ENCODE assay signal across 8 cellular contexts in genomic region chr9:127926961-127927456, GRCh38. TPM values are rescaled to one million over a fixed set of nuclear protein-coding genes. Genes with fewer than 3 reads are reported as not detected.
DNase-seq lines count a peak whose midpoint lies in the region; ATAC-seq and TF ChIP-seq lines count a peak whose summit lies in the region.

No MANE protein-coding gene starts in this region.

- H3K27ac Mint-ChIP-seq in CD8-positive, alpha-beta memory T cell, result peak overlapping the region in 1 of 8 donors; percentile 70
- no peak overlapping the region for H3K27ac Mint-ChIP-seq in natural killer cell

- H3K9me3 Mint-ChIP-seq in CD8-positive, alpha-beta memory T cell, result no peaks in the 10 kb centered on the region
- H3K9me3 Mint-ChIP-seq in natural killer cell, result no peaks in the 10 kb centered on the region

- peak overlapping the region; percentile 55 to 83 (median 68) for H3K4me3 Mint-ChIP-seq in CD8-positive, alpha-beta memory T cell
- H3K4me3 Mint-ChIP-seq in natural killer cell, result peak overlapping the region; percentile 53

- peaks cover 13 to 47% (median 21%) of the 10 kb centered on the region in 3 donors for H3K4me1 Mint-ChIP-seq in CD8-positive, alpha-beta memory T cell
- peaks cover 11 to 31% of the 10 kb centered on the region in 2 donors for H3K4me1 Mint-ChIP-seq in natural killer cell

- H3K27ac ChIP-seq in CD8-positive, alpha-beta memory T cell (ENCODE audit: low read depth, low read length), result no peak overlapping the region
- H3K27ac ChIP-seq in HUES6 (ENCODE audit: low read depth, low read length), result no peak overlapping the region
- H3K27ac ChIP-seq in colonic mucosa, result no peak overlapping the region

- POLR2A ChIA-PET in CD8-positive, alpha-beta memory T cell (lab: Charles Lee), result no interaction called here

- no peak for DNase-seq in CD8-positive, alpha-beta memory T cell
- DNase-seq in colonic mucosa, result no peak
- DNase-seq in natural killer cell, result no peak
- DNase-seq in ureter (ENCODE audit: low spot score), result no peak
- DNase-seq in COR-L47 (lab: John Stamatoyannopoulos, UW), result no peak
- no peak for DNase-seq in NCI-H1694 treated with DMSO at 0.1 percent for 48 hours (lab: John Stamatoyannopoulos, UW)

- no peaks in the 10 kb centered on the region for H3K36me3 Mint-ChIP-seq in CD8-positive, alpha-beta memory T cell
- H3K36me3 Mint-ChIP-seq in natural killer cell, result no peaks in the 10 kb centered on the region

- no peaks in the 10 kb centered on the region for H3K36me3 ChIP-seq in CD8-positive, alpha-beta memory T cell (ENCODE audit: insufficient read depth, low read length)
- H3K36me3 ChIP-seq in HUES6 (ENCODE audit: control insufficient read depth, insufficient read depth, low read length) (no peaks in the 10 kb centered on the region), colonic mucosa (no peaks in the 10 kb centered on the region)

- H3K4me3 ChIP-seq in CD8-positive, alpha-beta memory T cell (ENCODE audit: low read length), result peak overlapping the region; percentile 56
- H3K4me3 ChIP-seq in HUES6 (ENCODE audit: low read depth, low read length) (peak overlapping the region; percentile 70), colonic mucosa (peak overlapping the region; percentile 33)

- intact Hi-C loops in colonic mucosa (cut with DNase I) (no loop called here), natural killer cell (cut with micrococcal nuclease) (no loop called here)

- peaks cover 41% of the 10 kb centered on the region for H3K4me1 ChIP-seq in CD8-positive, alpha-beta memory T cell (ENCODE audit: insufficient read depth, low read length)
- H3K4me1 ChIP-seq in HUES6 (ENCODE audit: control insufficient read depth, insufficient read depth, low read length) (peaks cover 36% of the 10 kb centered on the region), colonic mucosa (peaks cover 24% of the 10 kb centered on the region)

- TF ChIP-seq CTCF in colonic mucosa (IDR thresholded peaks at IDR 0.05) (no peak), natural killer cell (IDR thresholded peaks at IDR 0.05) (no peak)

- CTCF ChIA-PET in CD8-positive, alpha-beta memory T cell (lab: Charles Lee), result no interaction called here

- ATAC-seq in natural killer cell (peak in 2 of 3 donors; percentile 4 to 15), GM19455 (IDR thresholded peaks at IDR 0.05; ENCODE audit: unreplicated experiment) (no peak)

- H3K27me3 ChIP-seq in CD8-positive, alpha-beta memory T cell (ENCODE audit: insufficient read depth, low read length, poor library complexity, severe bottlenecking), result no peaks in the 10 kb centered on the region
- H3K27me3 ChIP-seq in HUES6 (ENCODE audit: control insufficient read depth, insufficient read depth, low read length) (peaks cover 53% of the 10 kb centered on the region), colonic mucosa (peaks cover 18% of the 10 kb centered on the region)

- H3K9ac ChIP-seq in HUES6 (ENCODE audit: low read length) (peak overlapping the region; percentile 0), colonic mucosa (ENCODE audit: low read depth in 2 of 2, low read length in 2 of 2) (peak overlapping the region in 1 of 2 donors; percentile 18)

- H3K27me3 Mint-ChIP-seq in CD8-positive, alpha-beta memory T cell, result peaks cover 0 to 4% of the 10 kb centered on the region in 2 donors
- peaks cover 16 to 19% of the 10 kb centered on the region in 2 donors for H3K27me3 Mint-ChIP-seq in natural killer cell (ENCODE audit: low read depth in 2 of 2)

- H3K9me3 ChIP-seq in CD8-positive, alpha-beta memory T cell (ENCODE audit: low read length), result no peaks in the 10 kb centered on the region
- no peaks in the 10 kb centered on the region for H3K9me3 ChIP-seq in HUES6 (ENCODE audit: control insufficient read depth, insufficient read depth, low read depth, low read length)
- H3K9me3 ChIP-seq in colonic mucosa, result no peaks in the 10 kb centered on the region

RNA-seq across cellular contexts. Expression of gene PIP5KL1, which starts 3.6 kb away (rescaled TPM):
- total RNA-seq in CD8-positive, alpha-beta memory T cell, result 1 to 10 TPM; 1.4 to 2.5 TPM
- 0.89 TPM for polyA plus RNA-seq in CD8-positive, alpha-beta memory T cell
- total RNA-seq in colonic mucosa (under 1 TPM; 0.85 to 0.89 TPM), natural killer cell (1 to 10 TPM in 1 of 3 donors, under 1 TPM in 2; 0.52 to 1.4 (median 0.97) TPM), ureter (3.3 TPM)

RNA-seq across cellular contexts. Expression of gene ST6GALNAC4, which starts 10.2 kb away (rescaled TPM):
- 10 to 100 TPM; 32.9 to 43.2 TPM for total RNA-seq in CD8-positive, alpha-beta memory T cell
- 28.7 TPM for polyA plus RNA-seq in CD8-positive, alpha-beta memory T cell
- total RNA-seq in colonic mucosa (10 to 100 TPM; 25.4 to 66.5 TPM), natural killer cell (10 to 100 TPM; 18.8 to 33.0 (median 20.4) TPM), ureter (25.8 TPM)

RNA-seq across cellular contexts. Expression of gene DPM2, which starts 10.6 kb away (rescaled TPM):
- total RNA-seq in CD8-positive, alpha-beta memory T cell, result 10 to 100 TPM; 73.8 to 75.5 TPM
- polyA plus RNA-seq in CD8-positive, alpha-beta memory T cell, result 52.2 TPM
- total RNA-seq in colonic mucosa, result 10 to 100 TPM; 25.7 to 38.9 TPM
- 10 to 100 TPM; 22.9 to 31.4 (median 24.1) TPM for total RNA-seq in natural killer cell
- 41.1 TPM for total RNA-seq in ureter

RNA-seq across cellular contexts. Expression of gene ST6GALNAC6, which starts 27.6 kb away (rescaled TPM):
- total RNA-seq in CD8-positive, alpha-beta memory T cell, result 10 to 100 TPM; 52.3 to 54.0 TPM
- 54.7 TPM for polyA plus RNA-seq in CD8-positive, alpha-beta memory T cell
- total RNA-seq in colonic mucosa, result 100 to 1,000 TPM; 251 to 279 TPM
- 100 to 1,000 TPM; 120 to 148 (median 127) TPM for total RNA-seq in natural killer cell
- 48.9 TPM for total RNA-seq in ureter

RNA-seq across cellular contexts. Expression of gene AK1, which starts 49.5 kb away (rescaled TPM):
- 10 to 100 TPM; 15.8 to 20.0 TPM for total RNA-seq in CD8-positive, alpha-beta memory T cell
- polyA plus RNA-seq in CD8-positive, alpha-beta memory T cell, result 0.23 TPM
- total RNA-seq in colonic mucosa (100 to 1,000 TPM; 159 to 166 TPM), natural killer cell (10 to 100 TPM; 47.3 to 76.3 (median 54.2) TPM), ureter (48.6 TPM)
